Comparison of ENCODE assay signal across 8 cellular contexts in genomic region chr5:76403963-76404693, GRCh38. TPM values are rescaled to one million over a fixed set of nuclear protein-coding genes. Genes with fewer than 3 reads are reported as not detected.
DNase-seq lines count a peak whose midpoint lies in the region; TF ChIP-seq lines count a peak whose summit lies in the region.

No MANE protein-coding gene starts in this region.

- H3K4me3 ChIP-seq in fibroblast of pulmonary artery (replicated peaks; ENCODE audit: low read depth, low read length) = no peak overlapping the region

- DNase-seq in NCI-H524 (lab: John Stamatoyannopoulos, UW) (peak; percentile 7 to 30), NCI-H524 treated with DMSO at 0.1 percent for 48 hours (lab: John Stamatoyannopoulos, UW) (no peak), HuH-7 (ENCODE audit: low spot score) (peak; percentile 64), fibroblast of pulmonary artery (ENCODE audit: low read depth) (peak; percentile 2), progenitor cell of endocrine pancreas (ENCODE audit: low spot score, unreplicated experiment) (peak; percentile 66), ureter (ENCODE audit: low spot score) (peak; percentile 51), D341Med (ENCODE audit: low spot score) (no peak)
- peak; percentile 54 to 58 for DNase-seq in activated CD8-positive, alpha-beta memory T cell treated with anti-CD3 and anti-CD28 coated beads for 4 hours (ENCODE audit: low read depth in 2 of 2)

- H3K36me3 Mint-ChIP-seq in progenitor cell of endocrine pancreas (ENCODE audit: insufficient read depth) = no peaks in the 10 kb centered on the region

- peaks cover 4% of the 10 kb centered on the region for H3K4me1 Mint-ChIP-seq in progenitor cell of endocrine pancreas (ENCODE audit: low read depth)

- TF ChIP-seq CTCF in fibroblast of pulmonary artery (IDR thresholded peaks at IDR 0.05; ENCODE audit: low read length, missing control alignments) (no peak), progenitor cell of endocrine pancreas (IDR thresholded peaks at IDR 0.05; ENCODE audit: unreplicated experiment) (peak; percentile 57)

- H3K27me3 Mint-ChIP-seq in progenitor cell of endocrine pancreas = peaks cover 7% of the 10 kb centered on the region

- H3K9me3 Mint-ChIP-seq in progenitor cell of endocrine pancreas (ENCODE audit: low read depth) = no peaks in the 10 kb centered on the region

- H3K27ac Mint-ChIP-seq in progenitor cell of endocrine pancreas = no peak overlapping the region

- peak overlapping the region; percentile 95 for H3K4me3 Mint-ChIP-seq in progenitor cell of endocrine pancreas (ENCODE audit: low read depth)

RNA-seq across cellular contexts. Expression of gene IQGAP2, which starts 1.0 kb away (rescaled TPM):
- total RNA-seq in progenitor cell of endocrine pancreas (16.7 and 17.2 TPM in 2 replicates), ureter (9.7 TPM)

Comparison
In these comparisons a context has a peak if more than half of its experiments do, and no peak if none do; other contexts are left out.
1. DNase-seq: peak in NCI-H524 (2 of 2), HuH-7 (single experiment), activated CD8-positive, alpha-beta memory T cell treated with anti-CD3 and anti-CD28 coated beads for 4 hours (2 of 2), fibroblast of pulmonary artery (single experiment), progenitor cell of endocrine pancreas (single experiment) and ureter (single experiment); none in NCI-H524 treated with DMSO at 0.1 percent for 48 hours (single experiment) and D341Med (single experiment).